In genomic region chr12:7588703-7589329, GRCh38 we compare ENCODE assay signal across 8 cellular contexts.
DNase-seq lines count a peak whose midpoint lies in the region; ATAC-seq, FAIRE-seq and TF ChIP-seq lines count a peak whose summit lies in the region.

No MANE protein-coding gene starts in this region.

- H3K9me3 Mint-ChIP-seq in stimulated activated naive B cell treated with anti-CD40 and anti-IgM and Interleukin-4, amounts not matched to agents 10 μg/mL and 1 μg/mL and 100 μg/mL, for 72 hours, result peaks cover 0 to 8% of the 10 kb centered on the region in 2 donors

- no peak overlapping the region for H3K27ac ChIP-seq in SK-N-SH (ENCODE audit: low read depth in 2 of 2, low read length in 1 of 2)
- H3K27ac ChIP-seq in GM12878 (ENCODE audit: control insufficient read depth, insufficient read depth), result no peak overlapping the region

- no peak overlapping the region for H3K4me3 Mint-ChIP-seq in stimulated activated naive B cell treated with anti-CD40 and anti-IgM and Interleukin-4, amounts not matched to agents 10 μg/mL and 1 μg/mL and 100 μg/mL, for 72 hours

- no TSS peak for BruUV-seq in GM12878 (replicated peaks; lab: Mats Ljungman, UMichigan)

- no peaks in the 10 kb centered on the region for H3F3A ChIP-seq in SK-N-SH (replicated peaks; ENCODE audit: insufficient read depth)

- RAD21 ChIA-PET in GM12878 (lab: Charles Lee; ENCODE audit: unreplicated experiment), result no interaction called here

- TF ChIP-seq RAD21 in SK-N-SH (IDR thresholded peaks at IDR 0.05; ENCODE audit: low read length), result peak; percentile 39
- peak; percentile 55 for TF ChIP-seq RAD21 in GM12878 (IDR thresholded peaks at IDR 0.05; ENCODE audit: insufficient read depth, low read depth, low read length)

- peaks cover 35 to 46% of the 10 kb centered on the region in 2 donors for H3K27me3 Mint-ChIP-seq in stimulated activated naive B cell treated with anti-CD40 and anti-IgM and Interleukin-4, amounts not matched to agents 10 μg/mL and 1 μg/mL and 100 μg/mL, for 72 hours

- H3K27me3 ChIP-seq in SK-N-SH (ENCODE audit: insufficient read depth) (no peaks in the 10 kb centered on the region), GM12878 (replicated peaks in 1 of 2; ENCODE audit: control insufficient read depth in 2 of 2, insufficient read depth in 2 of 2, low read length in 1 of 2) (no peaks in the 10 kb centered on the region)

- H3K4me1 ChIP-seq in SK-N-SH (ENCODE audit: control insufficient read depth in 1 of 2, insufficient read depth in 2 of 2, low read depth in 1 of 2, low read length in 1 of 2) (no peaks in the 10 kb centered on the region), GM12878 (ENCODE audit: control insufficient read depth, insufficient read depth, low read length) (no peaks in the 10 kb centered on the region)

- H3K4me2 ChIP-seq in SK-N-SH (no peak overlapping the region), GM12878 (ENCODE audit: control insufficient read depth, insufficient read depth) (no peak overlapping the region)

- CTCF ChIA-PET in SK-N-SH (lab: Yijun Ruan, JAX) (no interaction called here), GM12878 (lab: Yijun Ruan, JAX) (interaction anchor here (1.0 kb wide), 1 partner anchor 23 kb away, joined by 3 read pairs; no protein-coding TSS in a partner anchor)

- SMC1A ChIA-PET in GM12878 (lab: Charles Lee; ENCODE audit: uncharacterized antibody, unreplicated experiment), result no interaction called here

- FAIRE-seq in GM12878 (lab: Jason Lieb, UNC), result no peak

- intact Hi-C loops in GM12878 (cut with micrococcal nuclease; ENCODE audit: unreplicated experiment), result loop anchor here (1.0 kb wide), 1 partner anchor 49 kb away; no protein-coding TSS in a partner anchor

- DNase-seq in DMS114 treated with DMSO at 0.1 percent for 48 hours (lab: John Stamatoyannopoulos, UW; ENCODE audit: unreplicated experiment), result peak; percentile 8
- DNase-seq in HS-27A (ENCODE audit: low read depth), result peak; percentile 55
- DNase-seq in SK-N-SH, result peak; percentile 27
- DNase-seq in GM12878 (ENCODE audit: low read depth, low spot score), result peak; percentile 25
- peak; percentile 45 for DNase-seq in iris pigment epithelial cell (ENCODE audit: low read depth)
- peak; percentile 20 for DNase-seq in stimulated activated naive B cell treated with anti-CD40 and anti-IgM and Interleukin-4, amounts not matched to agents 10 μg/mL and 1 μg/mL and 100 μg/mL, for 72 hours
- DNase-seq in cortex of kidney (lab: John Stamatoyannopoulos, UW), result no peak

- WGBS in SK-N-SH (ENCODE audit: low lambda C conversion rate), result 17% methylated on average over 4 of the region's 4 CpGs
- WGBS in GM12878 (ENCODE audit: insufficient coverage, insufficient replicate concordance, low lambda C conversion rate, missing lambda C conversion rate), result 0% methylated on average over 4 of the region's 4 CpGs

- H3K36me3 Mint-ChIP-seq in stimulated activated naive B cell treated with anti-CD40 and anti-IgM and Interleukin-4, amounts not matched to agents 10 μg/mL and 1 μg/mL and 100 μg/mL, for 72 hours, result peaks cover 0 to 8% of the 10 kb centered on the region in 2 donors

- in situ Hi-C loops in GM12878 (cut with MboI), result no loop called here

- ATAC-seq in GM12878, result peak; percentile 76
- ATAC-seq in stimulated activated naive B cell treated with anti-CD40 and anti-IgM and Interleukin-4, amounts not matched to agents 10 μg/mL and 1 μg/mL and 100 μg/mL, for 72 hours (replicated peaks), result peak in 1 of 2 donors; percentile 57
- ATAC-seq in GM18520 (IDR thresholded peaks at IDR 0.05; ENCODE audit: unreplicated experiment), result no peak

- no peak overlapping the region for H3K4me3 ChIP-seq in SK-N-SH (ENCODE audit: low read depth in 2 of 2, low read length in 1 of 2)
- no peak overlapping the region for H3K4me3 ChIP-seq in GM12878

- peak; percentile 65 for TF ChIP-seq CTCF in SK-N-SH (IDR thresholded peaks at IDR 0.05)
- peak; percentile 57 to 63 (median 58) for TF ChIP-seq CTCF in GM12878 (IDR thresholded peaks at IDR 0.05 in 2 of 3, conservative IDR thresholded peaks at IDR 0.05 in 1 of 3; ENCODE audit: control insufficient read depth in 2 of 3, extremely low read depth in 1 of 3, insufficient read depth in 1 of 3, low read depth in 3 of 3, low read length in 3 of 3)

- no peak for TF ChIP-seq POLR2A in GM12878 (IDR thresholded peaks at IDR 0.05; ENCODE audit: low read depth, low read length)

- no peaks in the 10 kb centered on the region for H3K36me3 ChIP-seq in SK-N-SH (replicated peaks in 1 of 2; ENCODE audit: control insufficient read depth in 1 of 2, insufficient read depth in 2 of 2, low read length in 1 of 2)
- no peaks in the 10 kb centered on the region for H3K36me3 ChIP-seq in GM12878 (ENCODE audit: control insufficient read depth in 2 of 2, insufficient read depth in 2 of 2, low read length in 1 of 2)

- no peak overlapping the region for H3K9ac ChIP-seq in SK-N-SH
- H3K9ac ChIP-seq in GM12878 (ENCODE audit: control insufficient read depth, insufficient read depth, low read length), result no peak overlapping the region

- no peak for TF ChIP-seq EP300 in SK-N-SH (IDR thresholded peaks at IDR 0.05; ENCODE audit: borderline replicate concordance in 1 of 2, low read depth in 1 of 2, low read length in 1 of 2)
- no peak for TF ChIP-seq EP300 in GM12878 (IDR thresholded peaks at IDR 0.05; ENCODE audit: borderline replicate concordance in 1 of 2, control insufficient read depth in 1 of 2, low read depth in 2 of 2, low read length in 2 of 2)

- H3K9me3 ChIP-seq in SK-N-SH, result no peaks in the 10 kb centered on the region
- H3K9me3 ChIP-seq in GM12878 (replicated peaks; ENCODE audit: control insufficient read depth, insufficient read depth, low read length), result no peaks in the 10 kb centered on the region

- no peak overlapping the region for H3K27ac Mint-ChIP-seq in stimulated activated naive B cell treated with anti-CD40 and anti-IgM and Interleukin-4, amounts not matched to agents 10 μg/mL and 1 μg/mL and 100 μg/mL, for 72 hours

- H3K4me1 Mint-ChIP-seq in stimulated activated naive B cell treated with anti-CD40 and anti-IgM and Interleukin-4, amounts not matched to agents 10 μg/mL and 1 μg/mL and 100 μg/mL, for 72 hours, result peaks cover 6 to 8% of the 10 kb centered on the region in 2 donors

- H4K20me1 ChIP-seq in SK-N-SH (ENCODE audit: insufficient read depth) (no peaks in the 10 kb centered on the region), GM12878 (ENCODE audit: control insufficient read depth, insufficient read depth) (no peaks in the 10 kb centered on the region)

- H3K9me2 ChIP-seq in SK-N-SH, result no peaks in the 10 kb centered on the region

- no peaks in the 10 kb centered on the region for H3K79me2 ChIP-seq in SK-N-SH (ENCODE audit: insufficient read depth)
- no peaks in the 10 kb centered on the region for H3K79me2 ChIP-seq in GM12878 (ENCODE audit: control insufficient read depth, insufficient read depth, low read length)

- POLR2A ChIA-PET in SK-N-SH (lab: Yijun Ruan, JAX) (no interaction called here), GM12878 (lab: Charles Lee) (no interaction called here)

- H2AFZ ChIP-seq in SK-N-SH (ENCODE audit: low read depth), result no peak overlapping the region
- H2AFZ ChIP-seq in GM12878 (ENCODE audit: control insufficient read depth, low read depth, low read length), result peak overlapping the region; percentile 17

TF ChIP-seq in SK-N-SH, 30 proteins besides CTCF, POLR2A, EP300 and RAD21:
- TF ChIP-seq IRF3 (IDR thresholded peaks at IDR 0.05; ENCODE audit: low read depth, low read length) (no peak), SMC3 (IDR thresholded peaks at IDR 0.05; ENCODE audit: low read depth, low read length) (0 out of 2 replicates have a peak, but pooled peaks have one; percentile 7), FOXM1 (IDR thresholded peaks at IDR 0.05; ENCODE audit: low read depth) (no peak)

TF ChIP-seq in GM12878, 131 proteins besides CTCF, POLR2A, EP300 and RAD21 (continues in another document):
- TF ChIP-seq BCL11A (IDR thresholded peaks at IDR 0.05; ENCODE audit: low read depth, low read length), result no peak
- no peak for TF ChIP-seq SMAD1 (IDR thresholded peaks at IDR 0.05; ENCODE audit: low read depth, partially characterized antibody)
- no peak for TF ChIP-seq ZNF207 (IDR thresholded peaks at IDR 0.05; ENCODE audit: borderline replicate concordance)
- TF ChIP-seq SMC3 (IDR thresholded peaks at IDR 0.05; ENCODE audit: borderline replicate concordance, low read length), result peak; percentile 64; the same call in 1 of the 2 replicates
- TF ChIP-seq CEBPZ (IDR thresholded peaks at IDR 0.05; ENCODE audit: low read depth, low read length), result no peak
- TF ChIP-seq SMAD5 (IDR thresholded peaks at IDR 0.05; ENCODE audit: low read depth), result no peak
- TF ChIP-seq TCF7 (IDR thresholded peaks at IDR 0.05; ENCODE audit: borderline replicate concordance), result no peak
